ENCODE assay signal across 20 cellular contexts in genomic region chrX:19684265-19684664, GRCh38.
DNase-seq lines count a peak whose midpoint lies in the region; ATAC-seq, FAIRE-seq and TF ChIP-seq lines count a peak whose summit lies in the region.
"Had no signal": no experiment of that assay in that cellular context is flagged by ENCODE, and none has a peak within 500 bp of the region (broad histone marks: within the 10 kb centered on the region; RNA-seq: fewer than 3 reads in every experiment).

No MANE protein-coding gene starts in this region.

- H3K9me2 ChIP-seq in GM23248 (ENCODE audit: insufficient read depth): no peaks in the 10 kb centered on the region

- no peaks in the 10 kb centered on the region for H4K20me1 ChIP-seq in GM23248 (ENCODE audit: insufficient read depth)

- H2AFZ ChIP-seq in GM23248 (no peak overlapping the region), mesenchymal stem cell (ENCODE audit: low read depth, low read length) (no peak overlapping the region)
- H2AFZ ChIP-seq: parathyroid adenoma had no signal

- no peak overlapping the region for H2BK5ac ChIP-seq in mesenchymal stem cell (ENCODE audit: low read depth, low read length, poor library complexity, severe bottlenecking)

- WGBS in GM23248 (ENCODE audit: low coverage in 1 of 2, low lambda C conversion rate in 2 of 2, missing lambda C conversion rate in 2 of 2), 2 experiments: 6 to 14% methylated on average over 3 of the region's 3 CpGs
- 100% methylated on average over 1 of the region's 3 CpGs for WGBS in mesenchymal stem cell

- H3K9ac ChIP-seq in GM23248: peak overlapping the region; percentile 90; the same call in 1 of the 2 replicates
- H3K9ac ChIP-seq in mesenchymal stem cell (ENCODE audit: low read length): peak overlapping the region; percentile 93
- H3K9ac ChIP-seq: parathyroid adenoma had no signal

- no peak overlapping the region for H2BK120ac ChIP-seq in mesenchymal stem cell (ENCODE audit: low read depth, low read length)

- peak overlapping the region; percentile 38 for H3K4me3 Mint-ChIP-seq in activated CD8-positive, alpha-beta T cell treated with anti-CD3 and anti-CD28 coated beads, Interleukin-2, amount 10 ng/mL, durations not matched to agents 7 days and 5 days

- no peak overlapping the region for H2AK5ac ChIP-seq in mesenchymal stem cell (ENCODE audit: low read length, severe bottlenecking)

- H3K27me3 ChIP-seq in A673 (replicated peaks; ENCODE audit: insufficient read depth, low read depth, low read length, poor library complexity): no peaks in the 10 kb centered on the region
- no peaks in the 10 kb centered on the region for H3K27me3 ChIP-seq in GM23248 (replicated peaks; ENCODE audit: insufficient read depth)
- no peaks in the 10 kb centered on the region for H3K27me3 ChIP-seq in mesenchymal stem cell (ENCODE audit: control insufficient read depth in 1 of 2, insufficient read depth in 1 of 2, low read length in 2 of 2)
- H3K27me3 ChIP-seq: BLaER1 treated with 17β-estradiol and CSF1 and Interleukin-3, amounts not matched to agents 10 nM and 100 nM; colonic mucosa had no signal

- no peak overlapping the region for H2BK15ac ChIP-seq in mesenchymal stem cell (ENCODE audit: low read depth, poor library complexity, severe bottlenecking)

- no peak overlapping the region for H3K4me3 ChIP-seq in A673 (ENCODE audit: low read depth, low read length, poor library complexity, severe bottlenecking)
- no peak overlapping the region for H3K4me3 ChIP-seq in GM23248
- no peak overlapping the region for H3K4me3 ChIP-seq in mesenchymal stem cell (ENCODE audit: insufficient read depth in 1 of 2, low read depth in 1 of 2, low read length in 2 of 2)
- H3K4me3 ChIP-seq: BLaER1 treated with 17β-estradiol and CSF1 and Interleukin-3, amounts not matched to agents 10 nM and 100 nM; colonic mucosa; heart left ventricle; K562 had no signal

- no peak overlapping the region for H4K91ac ChIP-seq in mesenchymal stem cell (ENCODE audit: low read length)

- H3K36me3 ChIP-seq in A673 (ENCODE audit: insufficient read depth, low read length, poor library complexity, severe bottlenecking) (no peaks in the 10 kb centered on the region), GM23248 (ENCODE audit: low read depth) (no peaks in the 10 kb centered on the region), mesenchymal stem cell (ENCODE audit: control insufficient read depth in 1 of 2, insufficient read depth in 2 of 2, low read depth in 1 of 2, low read length in 2 of 2) (no peaks in the 10 kb centered on the region)
- H3K36me3 ChIP-seq: colonic mucosa, heart left ventricle had no signal

- no peaks in the 10 kb centered on the region for H3K79me1 ChIP-seq in mesenchymal stem cell (replicated peaks; ENCODE audit: low read length, poor library complexity, severe bottlenecking)

- H3K4me1 ChIP-seq in A673 (ENCODE audit: insufficient read depth, low read length, poor library complexity, severe bottlenecking) (no peaks in the 10 kb centered on the region), GM23248 (ENCODE audit: insufficient read depth) (peaks cover 24% of the 10 kb centered on the region), mesenchymal stem cell (ENCODE audit: control insufficient read depth, insufficient read depth, low read depth, low read length) (peaks cover 5% of the 10 kb centered on the region)
- H3K4me1 ChIP-seq: colonic mucosa, parathyroid adenoma had no signal

- DNase-seq in A673 (ENCODE audit: low spot score) (peak; percentile 22), GM23248 (no peak), mesenchymal stem cell (no peak), Kasumi-1 (lab: John Stamatoyannopoulos, UW) (no peak), NCI-H1694 treated with DMSO at 0.1 percent for 48 hours (lab: John Stamatoyannopoulos, UW) (no peak), frontal cortex (ENCODE audit: low spot score in 2 of 2) (no peak)
- no peak for DNase-seq in activated CD8-positive, alpha-beta T cell treated with anti-CD3 and anti-CD28 coated beads, Interleukin-2, amount 10 ng/mL, durations not matched to agents 7 days and 5 days
- DNase-seq: colonic mucosa; erythroblast; heart left ventricle; kidney; midbrain; NCI-H1417 treated with DMSO at 0.1 percent for 48 hours; stimulated activated CD4-positive, alpha-beta T cell treated with anti-CD3 and anti-CD28 coated beads, Interleukin-12 subunit alpha, Interleukin-12 subunit beta, amount 100 ng/mL, for 4 hours; substantia nigra had no signal

- no TSS peak for BruUV-seq in A673 (replicated peaks; lab: Mats Ljungman, UMichigan)

- no peak for ATAC-seq in activated CD8-positive, alpha-beta T cell treated with anti-CD3 and anti-CD28 coated beads, Interleukin-2, amount 10 ng/mL, durations not matched to agents 7 days and 5 days
- ATAC-seq in HG03196 (IDR thresholded peaks at IDR 0.05; ENCODE audit: unreplicated experiment): no peak
- ATAC-seq: K562, Panc1 had no signal

- H3K14ac ChIP-seq in mesenchymal stem cell (ENCODE audit: low read length in 2 of 2): no peak overlapping the region

- H3K79me2 ChIP-seq in GM23248 (ENCODE audit: insufficient read depth): no peaks in the 10 kb centered on the region
- H3K79me2 ChIP-seq: parathyroid adenoma had no signal

- H3K4ac ChIP-seq in mesenchymal stem cell (ENCODE audit: low read depth in 1 of 2, low read length in 2 of 2): no peak overlapping the region

- H3K27me3 Mint-ChIP-seq in activated CD8-positive, alpha-beta T cell treated with anti-CD3 and anti-CD28 coated beads, Interleukin-2, amount 10 ng/mL, durations not matched to agents 7 days and 5 days (ENCODE audit: low read depth): no peaks in the 10 kb centered on the region

- H4K8ac ChIP-seq in mesenchymal stem cell (ENCODE audit: low read length): no peak overlapping the region

- no peak overlapping the region for H3K18ac ChIP-seq in mesenchymal stem cell (ENCODE audit: low read depth in 1 of 2, low read length in 2 of 2)

- FAIRE-seq in frontal cortex (lab: Jason Lieb, UNC): no peak
- FAIRE-seq: K562, kidney had no signal

- no peak overlapping the region for H2BK12ac ChIP-seq in mesenchymal stem cell (ENCODE audit: low read length in 2 of 2)

- no peak overlapping the region for H3K23ac ChIP-seq in mesenchymal stem cell (ENCODE audit: low read length in 2 of 2)

- H3K27ac ChIP-seq in A673 (ENCODE audit: low read depth, low read length, poor library complexity, severe bottlenecking) (no peak overlapping the region), GM23248 (peak overlapping the region; percentile 100), mesenchymal stem cell (ENCODE audit: low read length, poor library complexity, severe bottlenecking) (no peak overlapping the region)
- H3K27ac ChIP-seq: colonic mucosa, parathyroid adenoma had no signal

- peak overlapping the region; percentile 86 for H3K27ac Mint-ChIP-seq in activated CD8-positive, alpha-beta T cell treated with anti-CD3 and anti-CD28 coated beads, Interleukin-2, amount 10 ng/mL, durations not matched to agents 7 days and 5 days

- H3K9me3 ChIP-seq in A673 (ENCODE audit: low read depth, low read length, poor library complexity, severe bottlenecking) (no peaks in the 10 kb centered on the region), GM23248 (ENCODE audit: low read depth) (no peaks in the 10 kb centered on the region), mesenchymal stem cell (ENCODE audit: control insufficient read depth, low read length) (no peaks in the 10 kb centered on the region)
- H3K9me3 ChIP-seq: BLaER1 treated with 17β-estradiol and CSF1 and Interleukin-3, amounts not matched to agents 10 nM and 100 nM; colonic mucosa; heart left ventricle had no signal

- H3K4me1 Mint-ChIP-seq in activated CD8-positive, alpha-beta T cell treated with anti-CD3 and anti-CD28 coated beads, Interleukin-2, amount 10 ng/mL, durations not matched to agents 7 days and 5 days (ENCODE audit: low read depth): peaks cover 82% of the 10 kb centered on the region

- intact Hi-C loops in A673 (cut with micrococcal nuclease; ENCODE audit: unreplicated experiment): no loop called here

- H3K9me3 Mint-ChIP-seq in activated CD8-positive, alpha-beta T cell treated with anti-CD3 and anti-CD28 coated beads, Interleukin-2, amount 10 ng/mL, durations not matched to agents 7 days and 5 days (ENCODE audit: insufficient read depth): no peaks in the 10 kb centered on the region

- TF ChIP-seq CTCF in A673 (conservative IDR thresholded peaks at IDR 0.05; ENCODE audit: low read depth, low read length): no peak

- in situ Hi-C loops in GM23248 (cut with MboI): no loop called here

- CTCF ChIA-PET in A673 (lab: Charles Lee): no interaction called here
- CTCF ChIA-PET in activated CD8-positive, alpha-beta T cell treated with anti-CD3 and anti-CD28 coated beads, Interleukin-2, amount 10 ng/mL, durations not matched to agents 7 days and 5 days (lab: Charles Lee): interaction anchor here (1.3 kb wide), 1 partner anchor 28 kb away, joined by 3 read pairs; no protein-coding TSS in a partner anchor

- POLR2A ChIA-PET in A673 (lab: Charles Lee; ENCODE audit: low non-redundant PET): no interaction called here
- POLR2A ChIA-PET in activated CD8-positive, alpha-beta T cell treated with anti-CD3 and anti-CD28 coated beads, Interleukin-2, amount 10 ng/mL, durations not matched to agents 7 days and 5 days (lab: Charles Lee): no interaction called here

- H3F3A ChIP-seq in GM23248 (ENCODE audit: insufficient read depth): peaks cover 25% of the 10 kb centered on the region

- H3K4me2 ChIP-seq in GM23248 (ENCODE audit: unreplicated experiment): no peak overlapping the region
- H3K4me2 ChIP-seq in mesenchymal stem cell (ENCODE audit: low read length, poor library complexity, severe bottlenecking): no peak overlapping the region

- peaks cover 45% of the 10 kb centered on the region for H3K36me3 Mint-ChIP-seq in activated CD8-positive, alpha-beta T cell treated with anti-CD3 and anti-CD28 coated beads, Interleukin-2, amount 10 ng/mL, durations not matched to agents 7 days and 5 days (ENCODE audit: low read depth)
